In the genomic region with DNA sequence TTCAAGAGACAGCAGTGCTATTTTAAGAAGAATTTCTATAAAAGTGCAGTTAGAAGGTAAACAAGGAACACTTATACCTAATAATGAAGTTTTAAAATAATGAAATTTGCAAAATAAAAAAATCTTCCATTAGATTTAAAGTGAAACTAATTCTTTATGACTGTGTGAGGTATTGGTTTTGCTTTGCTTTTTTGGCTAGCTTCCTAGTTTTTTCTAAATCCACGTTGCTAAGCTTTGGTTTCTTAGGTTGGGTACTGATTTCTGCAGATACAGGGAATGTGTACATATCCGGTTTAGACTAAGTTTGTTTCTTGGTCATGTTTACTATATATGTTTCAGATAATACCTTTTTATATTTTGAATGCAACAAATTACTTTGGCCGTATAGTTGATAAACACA, we compare ENCODE assay signal across 24 cellular contexts. TPM values are rescaled to one million over a fixed set of nuclear protein-coding genes. Genes with fewer than 3 reads are reported as not detected.
A peak's percentile ranks its signal among the peaks of the same experiment; 100 is the strongest.
DNase-seq lines count a peak whose midpoint lies in the region; ATAC-seq and TF ChIP-seq lines count a peak whose summit lies in the region.
"Had no signal": no experiment of that assay in that cellular context is flagged by ENCODE, and none has a peak within 500 bp of the region (broad histone marks: within the 10 kb centered on the region; RNA-seq: fewer than 3 reads in every experiment).

No MANE protein-coding gene starts in this region.

- H3K27ac Mint-ChIP-seq in naive thymus-derived CD4-positive, alpha-beta T cell: peak overlapping the region in 3 of 9 donors; percentile 12 to 86 (median 22)
- H3K27ac Mint-ChIP-seq: GM23338 had no signal

- H3K36me3 Mint-ChIP-seq in naive thymus-derived CD4-positive, alpha-beta T cell: peaks cover 0 to 5% (median 0%) of the 10 kb centered on the region in 5 donors
- H3K36me3 Mint-ChIP-seq: IgD-negative memory B cell had no signal

- peaks cover 0 to 2% (median 0%) of the 10 kb centered on the region in 11 donors for H3K9me3 Mint-ChIP-seq in naive thymus-derived CD4-positive, alpha-beta T cell
- H3K9me3 Mint-ChIP-seq: GM23338, IgD-negative memory B cell had no signal

- no peaks in the 10 kb centered on the region for H3K9me3 ChIP-seq in SK-N-SH
- H3K9me3 ChIP-seq in naive thymus-derived CD4-positive, alpha-beta T cell (ENCODE audit: control insufficient read depth in 2 of 3, low read length in 3 of 3): no peaks in the 10 kb centered on the region
- H3K9me3 ChIP-seq: SJCRH30 had no signal

- TF ChIP-seq CTCF in SK-N-SH (IDR thresholded peaks at IDR 0.05) (no peak), VCaP (conservative IDR thresholded peaks at IDR 0.05) (no peak)

- intact Hi-C loops in naive thymus-derived CD4-positive, alpha-beta T cell (cut with micrococcal nuclease): loop anchor here in 1 of 2 donors (1.0 to 5.0 kb wide), 3 partner anchors 9 to 62 kb away; no protein-coding TSS in a partner anchor

- no peaks in the 10 kb centered on the region for H3K9me2 ChIP-seq in SK-N-SH

- DNase-seq in SK-N-SH (no peak), NCI-H526 (lab: John Stamatoyannopoulos, UW) (no peak), LoVo (ENCODE audit: low spot score) (no peak), D341Med (ENCODE audit: low spot score) (no peak)
- DNase-seq in naive thymus-derived CD4-positive, alpha-beta T cell: no peak
- DNase-seq: C1 segment of cervical spinal cord; Calu3; Kasumi-1; NCI-H1048; NCI-H146; NCI-H2081 treated with DMSO at 0.1 percent for 48 hours; NCI-H2227 treated with DMSO at 0.1 percent for 48 hours; NCI-H524 treated with DMSO at 0.1 percent for 48 hours; NK-92 treated with Interleukin-12 subunit alpha and Interleukin-12 subunit beta, amount 100 ng/mL, for 24 hours; SJCRH30; SW 1271 had no signal

- peaks cover 8 to 41% (median 35%) of the 10 kb centered on the region in 7 donors for H3K4me1 Mint-ChIP-seq in naive thymus-derived CD4-positive, alpha-beta T cell

- H3K27me3 ChIP-seq in SK-N-SH (ENCODE audit: insufficient read depth): no peaks in the 10 kb centered on the region
- H3K27me3 ChIP-seq in naive thymus-derived CD4-positive, alpha-beta T cell (ENCODE audit: control insufficient read depth in 2 of 2, insufficient read depth in 2 of 2, low read length in 2 of 2): no peaks in the 10 kb centered on the region

- peak overlapping the region in 8 of 10 donors; percentile 27 to 68 (median 56) for H3K4me3 Mint-ChIP-seq in naive thymus-derived CD4-positive, alpha-beta T cell
- H3K4me3 Mint-ChIP-seq: GM23338 had no signal

- peaks cover 0 to 7% (median 0%) of the 10 kb centered on the region in 5 donors for H3K27me3 Mint-ChIP-seq in naive thymus-derived CD4-positive, alpha-beta T cell

- H3K9ac ChIP-seq in SK-N-SH: no peak overlapping the region

- no peak for TF ChIP-seq EP300 in SK-N-SH (IDR thresholded peaks at IDR 0.05; ENCODE audit: borderline replicate concordance in 1 of 2, low read depth in 1 of 2, low read length in 1 of 2)

- H4K20me1 ChIP-seq in SK-N-SH (ENCODE audit: insufficient read depth): no peaks in the 10 kb centered on the region

- H3K36me3 ChIP-seq in SK-N-SH (replicated peaks in 1 of 2; ENCODE audit: control insufficient read depth in 1 of 2, insufficient read depth in 2 of 2, low read length in 1 of 2): no peaks in the 10 kb centered on the region
- no peaks in the 10 kb centered on the region for H3K36me3 ChIP-seq in naive thymus-derived CD4-positive, alpha-beta T cell (ENCODE audit: control insufficient read depth in 2 of 3, insufficient read depth in 3 of 3, low read length in 3 of 3)
- H3K36me3 ChIP-seq: SJCRH30 had no signal

- no peaks in the 10 kb centered on the region for H3F3A ChIP-seq in SK-N-SH (replicated peaks; ENCODE audit: insufficient read depth)

- peaks cover 0 to 5% of the 10 kb centered on the region in 2 experiments; a peak in 1 of 4 replicates for H3K4me1 ChIP-seq in SK-N-SH (ENCODE audit: control insufficient read depth in 1 of 2, insufficient read depth in 2 of 2, low read depth in 1 of 2, low read length in 1 of 2)
- peaks cover 0 to 7% of the 10 kb centered on the region in 2 donors for H3K4me1 ChIP-seq in naive thymus-derived CD4-positive, alpha-beta T cell (ENCODE audit: control insufficient read depth in 2 of 2, insufficient read depth in 2 of 2, low read length in 2 of 2)
- H3K4me1 ChIP-seq: SJCRH30 had no signal

- 50% methylated on average over 3 of the region's 3 CpGs for WGBS in SK-N-SH (ENCODE audit: low lambda C conversion rate)

- ATAC-seq in SK-N-SH treated with all-trans-retinoic acid at 6 μM for 48 hours (no peak), GM18502 (IDR thresholded peaks at IDR 0.05; ENCODE audit: poor library complexity, unreplicated experiment) (peak; percentile 48)
- ATAC-seq in naive thymus-derived CD4-positive, alpha-beta T cell: no peak
- ATAC-seq: GM23338, HCT116 had no signal

- H3K27ac ChIP-seq in SK-N-SH (ENCODE audit: low read depth in 2 of 2, low read length in 1 of 2): no peak overlapping the region
- H3K27ac ChIP-seq in VCaP: peak overlapping the region; percentile 78
- H3K27ac ChIP-seq in naive thymus-derived CD4-positive, alpha-beta T cell (ENCODE audit: low read depth, low read length): no peak overlapping the region
- H3K27ac ChIP-seq: HL-60, SJCRH30 had no signal

- TF ChIP-seq RAD21 in SK-N-SH (IDR thresholded peaks at IDR 0.05; ENCODE audit: low read length): no peak

- CTCF ChIA-PET in SK-N-SH (lab: Yijun Ruan, JAX): interaction anchor here (1.0 to 1.3 kb wide), 2 partner anchors 9 to 19 kb away, joined by 3 read pairs; no protein-coding TSS in a partner anchor
- CTCF ChIA-PET in naive thymus-derived CD4-positive, alpha-beta T cell (lab: Charles Lee): interaction anchor here (0.6 kb wide), 1 partner anchor 16 kb away, joined by 3 read pairs; no protein-coding TSS in a partner anchor

- H3K4me3 ChIP-seq in SK-N-SH (ENCODE audit: low read depth in 2 of 2, low read length in 1 of 2): no peak overlapping the region
- H3K4me3 ChIP-seq in naive thymus-derived CD4-positive, alpha-beta T cell (ENCODE audit: low read length): no peak overlapping the region
- H3K4me3 ChIP-seq: GM23338, SJCRH30 had no signal

- POLR2A ChIA-PET in SK-N-SH (lab: Yijun Ruan, JAX): no interaction called here
- POLR2A ChIA-PET in naive thymus-derived CD4-positive, alpha-beta T cell (lab: Charles Lee): interaction anchor here (0.6 to 1.0 kb wide), 3 partner anchors 14 to 1463 kb away, joined by 4 to 5 read pairs (median 5); no protein-coding TSS in a partner anchor

- peak overlapping the region; percentile 44; the same call in 1 of the 2 replicates for H3K4me2 ChIP-seq in SK-N-SH
- H3K4me2 ChIP-seq: GM23338 had no signal

- no peaks in the 10 kb centered on the region for H3K79me2 ChIP-seq in SK-N-SH (ENCODE audit: insufficient read depth)

- no peak overlapping the region for H2AFZ ChIP-seq in SK-N-SH (ENCODE audit: low read depth)
- H2AFZ ChIP-seq: GM23338 had no signal

TF ChIP-seq in SK-N-SH, 30 proteins besides CTCF, POLR2A, EP300 and RAD21 (continues in another document):
- TF ChIP-seq POLR2AphosphoS5 (IDR thresholded peaks at IDR 0.05; ENCODE audit: low read depth, low read length) (no peak), GATA2 (CRISPR knock-in tag; IDR thresholded peaks at IDR 0.05) (no peak), FOXM1 (IDR thresholded peaks at IDR 0.05; ENCODE audit: low read depth) (no peak), EZH2phosphoT487 (IDR thresholded peaks at IDR 0.05; ENCODE audit: borderline replicate concordance, low read depth) (no peak), MAX (IDR thresholded peaks at IDR 0.05; ENCODE audit: low read depth) (no peak)
- TF ChIP-seq, protein P1, sequence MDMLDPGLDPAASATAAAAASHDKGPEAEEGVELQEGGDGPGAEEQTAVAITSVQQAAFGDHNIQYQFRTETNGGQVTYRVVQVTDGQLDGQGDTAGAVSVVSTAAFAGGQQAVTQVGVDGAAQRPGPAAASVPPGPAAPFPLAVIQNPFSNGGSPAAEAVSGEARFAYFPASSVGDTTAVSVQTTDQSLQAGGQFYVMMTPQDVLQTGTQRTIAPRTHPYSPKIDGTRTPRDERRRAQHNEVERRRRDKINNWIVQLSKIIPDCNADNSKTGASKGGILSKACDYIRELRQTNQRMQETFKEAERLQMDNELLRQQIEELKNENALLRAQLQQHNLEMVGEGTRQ (IDR thresholded peaks at IDR 0.05; ENCODE audit: borderline replicate concordance, low read depth, low read length): no peak

TF ChIP-seq in SK-N-SH treated with all-trans-retinoic acid at 6 μM for 48 hours, 23 proteins besides CTCF, POLR2A, EP300 and RAD21 (continues in another document):
- no peak for TF ChIP-seq TOX (CRISPR knock-in tag; IDR thresholded peaks at IDR 0.05; ENCODE audit: borderline replicate concordance)
- TF ChIP-seq ZNF565 (CRISPR knock-in tag; conservative IDR thresholded peaks at IDR 0.05; ENCODE audit: low read depth): no peak
- TF ChIP-seq ZFP3 (CRISPR knock-in tag; IDR thresholded peaks at IDR 0.05): no peak
- no peak for TF ChIP-seq OSR1 (CRISPR knock-in tag; IDR thresholded peaks at IDR 0.05)
- TF ChIP-seq ZNF70 (CRISPR knock-in tag; IDR thresholded peaks at IDR 0.05): no peak
- TF ChIP-seq ARNTL (CRISPR knock-in tag; IDR thresholded peaks at IDR 0.05; ENCODE audit: borderline replicate concordance, low read depth): no peak
- TF ChIP-seq ESRRG (CRISPR knock-in tag; IDR thresholded peaks at IDR 0.05): no peak
- no peak for TF ChIP-seq GLIS3 (CRISPR knock-in tag; IDR thresholded peaks at IDR 0.05)
- no peak for TF ChIP-seq ZFP30 (CRISPR knock-in tag; IDR thresholded peaks at IDR 0.05)
- TF ChIP-seq POU6F1 (CRISPR knock-in tag; IDR thresholded peaks at IDR 0.05; ENCODE audit: borderline replicate concordance, low read depth): no peak
- no peak for TF ChIP-seq ZNF8 (CRISPR knock-in tag; IDR thresholded peaks at IDR 0.05)
- no peak for TF ChIP-seq BACH2 (CRISPR knock-in tag; IDR thresholded peaks at IDR 0.05; ENCODE audit: borderline replicate concordance)
- TF ChIP-seq ISL1 (CRISPR knock-in tag; IDR thresholded peaks at IDR 0.05): no peak

RNA-seq across cellular contexts. Expression of gene SLC7A9, which starts 59.8 kb away (rescaled TPM):
- not detected in 2 replicates for polyA plus RNA-seq in SK-N-SH (2012; rRNA removed)
- 0.01 TPM in 2 replicates for polyA plus RNA-seq in SK-N-SH (2012; cell fraction: cytosol; rRNA removed)
- polyA plus RNA-seq in SK-N-SH (2012; cell fraction: nucleus; rRNA removed): 0.23 and 0.32 TPM in 2 replicates
- total RNA-seq in naive thymus-derived CD4-positive, alpha-beta T cell: 1 to 10 TPM in 2 of 5 experiments, under 1 TPM in 3; 0.24 to 1.1 (median 0.56) TPM
- polyA plus RNA-seq in naive thymus-derived CD4-positive, alpha-beta T cell: not detected
- total RNA-seq: A172, GM23338, SJCRH30 had no signal
- polyA plus RNA-seq: IgD-negative memory B cell had no signal
